22 cellular contexts compared by ENCODE assay signal in the genomic region with DNA sequence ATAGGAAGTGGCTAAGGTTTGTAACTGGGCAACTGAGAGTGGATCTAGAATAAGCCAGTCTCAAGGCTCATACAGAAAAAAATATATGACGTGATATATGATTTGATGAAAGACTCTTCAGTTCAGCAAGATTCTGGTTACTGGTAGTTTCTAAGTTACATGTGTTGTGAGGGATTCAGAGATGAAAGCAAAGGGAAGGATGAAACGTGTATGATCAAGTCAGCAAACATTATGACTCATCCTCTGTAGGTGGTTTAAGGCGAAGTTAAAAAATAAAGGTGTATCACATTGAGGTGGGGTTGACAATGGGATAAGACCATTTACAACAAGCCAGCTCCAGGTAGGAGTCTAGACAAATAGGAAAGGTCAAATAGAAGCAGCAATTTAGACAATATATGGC. TPM values are rescaled to one million over a fixed set of nuclear protein-coding genes. Genes with fewer than 3 reads are reported as not detected.
DNase-seq lines count a peak whose midpoint lies in the region; ATAC-seq and TF ChIP-seq lines count a peak whose summit lies in the region.
"Had no signal": no experiment of that assay in that cellular context is flagged by ENCODE, and none has a peak within 500 bp of the region (broad histone marks: within the 10 kb centered on the region; RNA-seq: fewer than 3 reads in every experiment).

No MANE protein-coding gene starts in this region.

- H3K27me3 Mint-ChIP-seq in activated CD4-positive, alpha-beta T cell treated with anti-CD3 and anti-CD28 coated beads, Interleukin-2, amount 10 ng/mL, durations not matched to agents 24 days and 14 days, result peaks cover 27% of the 10 kb centered on the region
- peaks cover 63% of the 10 kb centered on the region for H3K27me3 Mint-ChIP-seq in T-helper 17 cell
- H3K27me3 Mint-ChIP-seq in T-helper 2 cell treated with Interferon-gamma antibody and Interleukin-4, amounts not matched to agents 5 μg/mL and 100 μg/mL, for 36 hours (ENCODE audit: low read depth), result peaks cover 43% of the 10 kb centered on the region

- no peaks in the 10 kb centered on the region for H3K9me3 ChIP-seq in T-helper 17 cell (ENCODE audit: control insufficient read depth, low read length, poor library complexity, severe bottlenecking)
- no peaks in the 10 kb centered on the region for H3K9me3 ChIP-seq in mucosa of descending colon
- H3K9me3 ChIP-seq: gastrocnemius medialis, SJCRH30 had no signal

- DNase-seq in activated CD4-positive, alpha-beta T cell treated with anti-CD3 and anti-CD28 coated beads, Interleukin-2, amount 10 ng/mL, durations not matched to agents 24 days and 14 days, result no peak
- no peak for DNase-seq in activated CD4-positive, alpha-beta T cell treated with anti-CD3 and anti-CD28 coated beads for 1 hour
- DNase-seq in T-helper 17 cell (no peak), mucosa of descending colon (no peak), NCI-H1436 (lab: John Stamatoyannopoulos, UW) (no peak), SIG-M5 treated with dmso at 0.1 percent for 504 hours (lab: John Stamatoyannopoulos, UW; ENCODE audit: unreplicated experiment) (no peak)
- no peak for DNase-seq in T-helper 2 cell treated with Interferon-gamma antibody and Interleukin-4, amounts not matched to agents 5 μg/mL and 100 μg/mL, for 36 hours (ENCODE audit: low spot score)
- DNase-seq: amniotic stem cell, C1 segment of cervical spinal cord, caudate nucleus, erythroblast, gastrocnemius medialis, HFFc6, mesendoderm, NCI-H1417 treated with DMSO at 0.1 percent for 48 hours, NCI-H774, nephron progenitor cell, OCI-M1, posterior cingulate gyrus, SJCRH30 had no signal

- no peaks in the 10 kb centered on the region for H3K36me3 Mint-ChIP-seq in activated CD4-positive, alpha-beta T cell treated with anti-CD3 and anti-CD28 coated beads, Interleukin-2, amount 10 ng/mL, durations not matched to agents 24 days and 14 days (ENCODE audit: low read depth)
- peaks cover 7% of the 10 kb centered on the region for H3K36me3 Mint-ChIP-seq in T-helper 17 cell (ENCODE audit: low read depth)
- no peaks in the 10 kb centered on the region for H3K36me3 Mint-ChIP-seq in T-helper 2 cell treated with Interferon-gamma antibody and Interleukin-4, amounts not matched to agents 5 μg/mL and 100 μg/mL, for 36 hours (ENCODE audit: low read depth)

- peaks cover 7% of the 10 kb centered on the region for H3K4me1 Mint-ChIP-seq in activated CD4-positive, alpha-beta T cell treated with anti-CD3 and anti-CD28 coated beads, Interleukin-2, amount 10 ng/mL, durations not matched to agents 24 days and 14 days
- no peaks in the 10 kb centered on the region for H3K4me1 Mint-ChIP-seq in T-helper 17 cell
- H3K4me1 Mint-ChIP-seq in T-helper 2 cell treated with Interferon-gamma antibody and Interleukin-4, amounts not matched to agents 5 μg/mL and 100 μg/mL, for 36 hours (ENCODE audit: low read depth), result peaks cover 10% of the 10 kb centered on the region

- no peak overlapping the region for H3K4me3 ChIP-seq in mucosa of descending colon
- H3K4me3 ChIP-seq: gastrocnemius medialis, SJCRH30, skin epidermis had no signal

- H3K4me3 Mint-ChIP-seq in activated CD4-positive, alpha-beta T cell treated with anti-CD3 and anti-CD28 coated beads, Interleukin-2, amount 10 ng/mL, durations not matched to agents 24 days and 14 days, result no peak overlapping the region
- no peak overlapping the region for H3K4me3 Mint-ChIP-seq in T-helper 17 cell
- no peak overlapping the region for H3K4me3 Mint-ChIP-seq in T-helper 2 cell treated with Interferon-gamma antibody and Interleukin-4, amounts not matched to agents 5 μg/mL and 100 μg/mL, for 36 hours
- H3K4me3 Mint-ChIP-seq: HFFc6, nephron progenitor cell had no signal

- H3K36me3 ChIP-seq in mucosa of descending colon (ENCODE audit: low read depth), result no peaks in the 10 kb centered on the region
- H3K36me3 ChIP-seq: gastrocnemius medialis, SJCRH30 had no signal

- no peaks in the 10 kb centered on the region for H3K9me3 Mint-ChIP-seq in activated CD4-positive, alpha-beta T cell treated with anti-CD3 and anti-CD28 coated beads, Interleukin-2, amount 10 ng/mL, durations not matched to agents 24 days and 14 days
- H3K9me3 Mint-ChIP-seq in T-helper 2 cell treated with Interferon-gamma antibody and Interleukin-4, amounts not matched to agents 5 μg/mL and 100 μg/mL, for 36 hours, result no peaks in the 10 kb centered on the region
- H3K9me3 Mint-ChIP-seq: HFFc6, nephron progenitor cell had no signal

- H3K27ac Mint-ChIP-seq in activated CD4-positive, alpha-beta T cell treated with anti-CD3 and anti-CD28 coated beads, Interleukin-2, amount 10 ng/mL, durations not matched to agents 24 days and 14 days, result peak overlapping the region; percentile 0
- no peak overlapping the region for H3K27ac Mint-ChIP-seq in T-helper 17 cell
- no peak overlapping the region for H3K27ac Mint-ChIP-seq in T-helper 2 cell treated with Interferon-gamma antibody and Interleukin-4, amounts not matched to agents 5 μg/mL and 100 μg/mL, for 36 hours
- H3K27ac Mint-ChIP-seq: HFFc6, nephron progenitor cell had no signal

- ATAC-seq in HG03280 (IDR thresholded peaks at IDR 0.05; ENCODE audit: unreplicated experiment) (peak; percentile 45), T-helper 17 cell (peak; percentile 30), mucosa of descending colon (peak; percentile 59)
- ATAC-seq: gastrocnemius medialis had no signal

- no peak for TF ChIP-seq CTCF in mucosa of descending colon (IDR thresholded peaks at IDR 0.05)

- no peaks in the 10 kb centered on the region for H3K4me1 ChIP-seq in mucosa of descending colon (ENCODE audit: low read depth)
- H3K4me1 ChIP-seq: gastrocnemius medialis, SJCRH30 had no signal

- intact Hi-C loops in activated CD4-positive, alpha-beta T cell treated with anti-CD3 and anti-CD28 coated beads, Interleukin-2, amount 10 ng/mL, durations not matched to agents 24 days and 14 days (cut with micrococcal nuclease), result loop anchor here (10.0 kb wide), 1 partner anchor 884 kb away; no protein-coding TSS in a partner anchor
- intact Hi-C loops in mucosa of descending colon (cut with DNase I, micrococcal nuclease), result no loop called here

RNA-seq across cellular contexts. Expression of a gene that starts 16.2 kb away (rescaled TPM):
- 8.9 TPM in 1 of 2 replicates, not detected in the other for total RNA-seq in activated CD4-positive, alpha-beta T cell treated with anti-CD3 and anti-CD28 coated beads, Interleukin-2, amount 10 ng/mL, durations not matched to agents 24 days and 14 days
- total RNA-seq in T-helper 17 cell (10 to 100 TPM in 1 of 2 donors, 1 to 10 TPM in 1; 6.0 to 11.0 TPM), mucosa of descending colon (1 to 10 TPM in 2 of 3 donors, not detected in 1; 2.3 to 7.6 TPM)

RNA-seq across cellular contexts. Expression of a gene that starts 20.7 kb away (rescaled TPM):
- 0.85 and 1.1 TPM in 2 replicates for total RNA-seq in activated CD4-positive, alpha-beta T cell treated with anti-CD3 and anti-CD28 coated beads, Interleukin-2, amount 10 ng/mL, durations not matched to agents 24 days and 14 days
- total RNA-seq in T-helper 17 cell (not detected), mucosa of descending colon (1 to 10 TPM in 2 of 3 donors, under 1 TPM in 1; 0.90 to 1.1 (median 1.0) TPM)
- total RNA-seq: SJCRH30 had no signal

RNA-seq across cellular contexts. Expression of a gene that starts 24.5 kb away (rescaled TPM):
- total RNA-seq in activated CD4-positive, alpha-beta T cell treated with anti-CD3 and anti-CD28 coated beads, Interleukin-2, amount 10 ng/mL, durations not matched to agents 24 days and 14 days, result 15.9 and 17.2 TPM in 2 replicates
- total RNA-seq in T-helper 17 cell (10 to 100 TPM; 21.0 to 21.2 TPM), mucosa of descending colon (10 to 100 TPM; 11.6 to 17.4 (median 13.7) TPM)
